In genomic region chr6:13165518-13166186, GRCh38 we compare ENCODE assay signal across 2 cellular contexts.
TF ChIP-seq lines count a peak whose summit lies in the region.

No MANE protein-coding gene starts in this region.

TF ChIP-seq in SK-N-SH, 30 proteins besides CTCF, POLR2A, EP300 and RAD21 (continued from another document):
- TF ChIP-seq FOSL2 (IDR thresholded peaks at IDR 0.05; ENCODE audit: borderline replicate concordance, low read depth) (no peak), GABPA (IDR thresholded peaks at IDR 0.05; ENCODE audit: low read depth) (no peak), CHD2 (IDR thresholded peaks at IDR 0.05; ENCODE audit: low read length, partially characterized antibody) (no peak), YY1 (IDR thresholded peaks at IDR 0.05; ENCODE audit: low read depth) (no peak), SIN3A (IDR thresholded peaks at IDR 0.05; ENCODE audit: borderline replicate concordance, low read depth, low read length) (no peak)
- TF ChIP-seq, protein P1, sequence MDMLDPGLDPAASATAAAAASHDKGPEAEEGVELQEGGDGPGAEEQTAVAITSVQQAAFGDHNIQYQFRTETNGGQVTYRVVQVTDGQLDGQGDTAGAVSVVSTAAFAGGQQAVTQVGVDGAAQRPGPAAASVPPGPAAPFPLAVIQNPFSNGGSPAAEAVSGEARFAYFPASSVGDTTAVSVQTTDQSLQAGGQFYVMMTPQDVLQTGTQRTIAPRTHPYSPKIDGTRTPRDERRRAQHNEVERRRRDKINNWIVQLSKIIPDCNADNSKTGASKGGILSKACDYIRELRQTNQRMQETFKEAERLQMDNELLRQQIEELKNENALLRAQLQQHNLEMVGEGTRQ (IDR thresholded peaks at IDR 0.05; ENCODE audit: borderline replicate concordance, low read depth, low read length) = no peak

TF ChIP-seq in SK-N-SH treated with all-trans-retinoic acid at 6 μM for 48 hours, 23 proteins besides CTCF, POLR2A, EP300 and RAD21 (continued from another document):
- TF ChIP-seq PPARA (CRISPR knock-in tag; IDR thresholded peaks at IDR 0.05; ENCODE audit: borderline replicate concordance) (no peak), ZC3H10 (CRISPR knock-in tag; IDR thresholded peaks at IDR 0.05) (no peak), ISL1 (CRISPR knock-in tag; IDR thresholded peaks at IDR 0.05) (no peak)
